18 cellular contexts compared by ENCODE assay signal in genomic region chr5:173795601-173796000, GRCh38.
A peak's percentile ranks its signal among the peaks of the same experiment; 100 is the strongest.
DNase-seq lines count a peak whose midpoint lies in the region; ATAC-seq, FAIRE-seq and TF ChIP-seq lines count a peak whose summit lies in the region.
"Had no signal": no experiment of that assay in that cellular context is flagged by ENCODE, and none has a peak within 500 bp of the region (broad histone marks: within the 10 kb centered on the region; RNA-seq: fewer than 3 reads in every experiment).

No MANE protein-coding gene starts in this region.

- no peak overlapping the region for H2BK5ac ChIP-seq in mesenchymal stem cell (ENCODE audit: low read depth, low read length, poor library complexity, severe bottlenecking)

- no peak overlapping the region for H3K4me3 Mint-ChIP-seq in immature natural killer cell
- H3K4me3 Mint-ChIP-seq: activated CD4-positive, alpha-beta memory T cell treated with anti-CD3 and anti-CD28 coated beads for 36 hours; CD14-positive monocyte had no signal

- peaks cover 23% of the 10 kb centered on the region for H3K4me1 ChIP-seq in A549
- peaks cover 6% of the 10 kb centered on the region for H3K4me1 ChIP-seq in mesenchymal stem cell (ENCODE audit: control insufficient read depth, insufficient read depth, low read depth, low read length)

- H2AFZ ChIP-seq in mesenchymal stem cell (ENCODE audit: low read depth, low read length): no peak overlapping the region

- peak overlapping the region; percentile 23 for H2BK15ac ChIP-seq in mesenchymal stem cell (ENCODE audit: low read depth, poor library complexity, severe bottlenecking)

- H3K9me3 ChIP-seq in A549 (no peaks in the 10 kb centered on the region), mesenchymal stem cell (ENCODE audit: control insufficient read depth, low read length) (no peaks in the 10 kb centered on the region)
- H3K9me3 ChIP-seq: left lung had no signal

- WGBS in A549 (ENCODE audit: missing lambda C conversion rate): 71% methylated on average over 1 of the region's 1 CpG
- 55% methylated on average over 1 of the region's 1 CpG for WGBS in mesenchymal stem cell

- ATAC-seq in A549 (peak in 1 of 2 experiments; percentile 32; a peak in 2 of 6 replicates), HG02981 (IDR thresholded peaks at IDR 0.05; ENCODE audit: unreplicated experiment) (no peak), HG03565 (IDR thresholded peaks at IDR 0.05; ENCODE audit: unreplicated experiment) (no peak)
- ATAC-seq: left lung had no signal

- H3K36me3 ChIP-seq in mesenchymal stem cell (ENCODE audit: control insufficient read depth in 1 of 2, insufficient read depth in 2 of 2, low read depth in 1 of 2, low read length in 2 of 2): no peaks in the 10 kb centered on the region
- H3K36me3 ChIP-seq: cardiac muscle cell, left lung had no signal

- H3K27ac ChIP-seq in A549 (peak overlapping the region; percentile 35 to 49; a peak in 4 of 6 replicates), mesenchymal stem cell (ENCODE audit: low read length, poor library complexity, severe bottlenecking) (no peak overlapping the region)
- H3K27ac ChIP-seq: cardiac muscle cell, left lung had no signal

- CTCF ChIA-PET in A549 (lab: Yijun Ruan, JAX): interaction anchor here (1.2 kb wide), 1 partner anchor 177 kb away, joined by 4 read pairs; no protein-coding TSS in a partner anchor

- peaks cover 0 to 10% of the 10 kb centered on the region in 2 experiments for H3K27me3 ChIP-seq in mesenchymal stem cell (ENCODE audit: control insufficient read depth in 1 of 2, insufficient read depth in 1 of 2, low read length in 2 of 2)
- H3K27me3 ChIP-seq: cardiac muscle cell, left lung had no signal

- no peak for TF ChIP-seq RAD21 in A549 (conservative IDR thresholded peaks at IDR 0.05 in 1 of 2, IDR thresholded peaks at IDR 0.05 in 1 of 2)

- H3K18ac ChIP-seq in mesenchymal stem cell (ENCODE audit: low read depth in 1 of 2, low read length in 2 of 2): no peak overlapping the region

- H2BK120ac ChIP-seq in mesenchymal stem cell (ENCODE audit: low read depth, low read length): no peak overlapping the region

- FAIRE-seq in A549 (lab: Jason Lieb, UNC): no peak
- FAIRE-seq: GM12891 had no signal

- H3K9me3 Mint-ChIP-seq in immature natural killer cell: peaks cover 0 to 2% (median 0%) of the 10 kb centered on the region in 6 donors
- H3K9me3 Mint-ChIP-seq: activated CD4-positive, alpha-beta memory T cell treated with anti-CD3 and anti-CD28 coated beads for 36 hours; CD14-positive monocyte had no signal

- H3K9ac ChIP-seq in mesenchymal stem cell (ENCODE audit: low read length): no peak overlapping the region

- no peak overlapping the region for H4K8ac ChIP-seq in mesenchymal stem cell (ENCODE audit: low read length)

- peak overlapping the region; percentile 16 for H4K91ac ChIP-seq in mesenchymal stem cell (ENCODE audit: low read length)

- H3K4me3 ChIP-seq in A549: no peak overlapping the region
- H3K4me3 ChIP-seq in epithelial cell of esophagus (ENCODE audit: low read length): no peak overlapping the region
- no peak overlapping the region for H3K4me3 ChIP-seq in mesenchymal stem cell (ENCODE audit: insufficient read depth in 1 of 2, low read depth in 1 of 2, low read length in 2 of 2)
- H3K4me3 ChIP-seq: cardiac muscle cell, left lung had no signal

- H3K4me2 ChIP-seq in A549: no peak overlapping the region
- no peak overlapping the region for H3K4me2 ChIP-seq in mesenchymal stem cell (ENCODE audit: low read length, poor library complexity, severe bottlenecking)

- peak overlapping the region in 1 of 2 experiments; percentile 18 for H3K14ac ChIP-seq in mesenchymal stem cell (ENCODE audit: low read length in 2 of 2)

- no peak overlapping the region for H3K23ac ChIP-seq in mesenchymal stem cell (ENCODE audit: low read length in 2 of 2)

- peak overlapping the region; percentile 7 for H2AK5ac ChIP-seq in mesenchymal stem cell (ENCODE audit: low read length, severe bottlenecking)

- no peak for TF ChIP-seq CTCF in A549 (IDR thresholded peaks at IDR 0.05)
- no peak for TF ChIP-seq CTCF in epithelial cell of esophagus (IDR thresholded peaks at IDR 0.05; ENCODE audit: insufficient read depth, low read depth, low read length, missing control alignments)

- no peaks in the 10 kb centered on the region for H3K79me1 ChIP-seq in mesenchymal stem cell (replicated peaks; ENCODE audit: low read length, poor library complexity, severe bottlenecking)

- TF ChIP-seq POLR2A in A549 (IDR thresholded peaks at IDR 0.05; ENCODE audit: low read length): no peak

- no peak overlapping the region for H2BK12ac ChIP-seq in mesenchymal stem cell (ENCODE audit: low read length in 2 of 2)

- no peak overlapping the region for H3K27ac Mint-ChIP-seq in immature natural killer cell
- H3K27ac Mint-ChIP-seq: activated CD4-positive, alpha-beta memory T cell treated with anti-CD3 and anti-CD28 coated beads for 36 hours; CD14-positive monocyte had no signal

- H3K36me3 Mint-ChIP-seq in immature natural killer cell: no peaks in the 10 kb centered on the region
- H3K36me3 Mint-ChIP-seq: activated CD4-positive, alpha-beta memory T cell treated with anti-CD3 and anti-CD28 coated beads for 36 hours had no signal

- no peaks in the 10 kb centered on the region for H3K4me1 Mint-ChIP-seq in immature natural killer cell

- H3K4ac ChIP-seq in mesenchymal stem cell (ENCODE audit: low read depth in 1 of 2, low read length in 2 of 2): no peak overlapping the region

- POLR2A ChIA-PET in A549 (lab: Yijun Ruan, JAX): no interaction called here

- DNase-seq in A549 (ENCODE audit: low read depth in 1 of 2, low spot score in 1 of 2): no peak
- peak; percentile 53 for DNase-seq in LoVo (ENCODE audit: low spot score)
- DNase-seq in epithelial cell of esophagus (ENCODE audit: low read depth): peak; percentile 65
- DNase-seq in mesenchymal stem cell: no peak
- no peak for DNase-seq in immature natural killer cell
- DNase-seq in NCI-H446 (lab: John Stamatoyannopoulos, UW): no peak
- DNase-seq: activated CD4-positive, alpha-beta memory T cell treated with anti-CD3 and anti-CD28 coated beads for 36 hours; amniotic stem cell; left lung; NCI-H1436 treated with DMSO at 0.1 percent for 48 hours; NCI-H526 treated with DMSO at 0.1 percent for 48 hours; OCI-M1; stimulated activated CD4-positive, alpha-beta T cell treated with anti-CD3 and anti-CD28 coated beads, Interleukin-15, amount 100 ng/mL, for 24 hours had no signal

- TF ChIP-seq EP300 in A549 (IDR thresholded peaks at IDR 0.05): no peak

- H3K27me3 Mint-ChIP-seq in immature natural killer cell (ENCODE audit: low read depth in 3 of 3): peaks cover 0 to 7% (median 4%) of the 10 kb centered on the region in 3 donors
- H3K27me3 Mint-ChIP-seq: activated CD4-positive, alpha-beta memory T cell treated with anti-CD3 and anti-CD28 coated beads for 36 hours had no signal

TF ChIP-seq in A549, 52 proteins besides CTCF, POLR2A, EP300 and RAD21:
- TF ChIP-seq KDM1A (IDR thresholded peaks at IDR 0.05; ENCODE audit: low read depth) (no peak), NR3C1 (IDR thresholded peaks at IDR 0.05) (no peak), FOSL2 (IDR thresholded peaks at IDR 0.05) (no peak), FOSL2 (CRISPR knock-in tag; IDR thresholded peaks at IDR 0.05) (no peak), HMGXB4 (CRISPR knock-in tag; IDR thresholded peaks at IDR 0.05; ENCODE audit: borderline replicate concordance) (no peak), HEYL (CRISPR knock-in tag; IDR thresholded peaks at IDR 0.05) (no peak)

Comparison
In these comparisons a context has a peak if more than half of its experiments do, and no peak if none do; other contexts are left out.
1. DNase-seq: peak in LoVo (single experiment) and epithelial cell of esophagus (single experiment); none in A549 (0 of 2), mesenchymal stem cell (single experiment), immature natural killer cell (0 of 3) and NCI-H446 (0 of 2).